Comparison of ENCODE assay signal across 31 cellular contexts in the genomic region with DNA sequence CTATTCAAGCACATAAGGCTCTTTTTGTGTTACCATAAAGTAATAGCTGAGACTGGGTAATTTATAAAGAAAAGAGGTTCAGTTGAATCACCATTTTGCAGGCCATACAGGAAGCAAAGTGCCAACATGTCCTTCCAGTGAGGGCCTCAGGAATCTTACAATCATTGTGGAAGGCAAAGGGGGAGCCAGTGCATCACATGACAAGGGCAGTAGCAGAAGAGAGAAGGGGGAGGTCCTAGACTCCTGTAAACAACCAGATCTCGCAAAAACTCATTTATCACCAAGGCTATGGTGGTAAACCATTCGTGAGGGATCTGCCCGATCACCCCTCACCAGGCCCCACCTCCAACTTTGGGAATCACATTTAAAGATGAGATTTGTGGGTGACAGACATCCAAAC. TPM values are rescaled to one million over a fixed set of nuclear protein-coding genes. Genes with fewer than 3 reads are reported as not detected.
"Had no signal": no experiment of that assay in that cellular context is flagged by ENCODE, and none has a peak within 500 bp of the region (broad histone marks: within the 10 kb centered on the region; RNA-seq: fewer than 3 reads in every experiment).

No MANE protein-coding gene starts in this region.

- FAIRE-seq: TTC549 had no signal

- ATAC-seq: activated CD4-positive, CD25-positive, alpha-beta regulatory T cell treated with anti-CD3 and anti-CD28 coated beads, Interleukin-2, amount 50 U/mL, for 24 hours; activated naive CD8-positive, alpha-beta T cell treated with anti-CD3 and anti-CD28 coated beads, Interleukin-2, amount 50 U/mL, for 24 hours; Panc1 had no signal

- H3K4me3 Mint-ChIP-seq: activated CD4-positive, alpha-beta memory T cell treated with anti-CD3 and anti-CD28 coated beads for 36 hours; activated naive CD4-positive, alpha-beta T cell treated with anti-CD3 and anti-CD28 coated beads, Interleukin-2, amount 10 ng/mL, durations not matched to agents 7 days and 5 days; activated naive CD8-positive, alpha-beta T cell; activated naive CD8-positive, alpha-beta T cell treated with anti-CD3 and anti-CD28 coated beads, Interleukin-2, amount 50 U/mL, for 24 hours; T-helper 1 cell treated with Interleukin-12 subunit alpha and Interleukin-12 subunit beta and Interleukin-4 antibody, amounts not matched to agents 30 μg/mL and 1 μg/mL, for 36 hours; T-helper 2 cell treated with Interferon-gamma antibody and Interleukin-4, amounts not matched to agents 5 μg/mL and 100 μg/mL, for 36 hours had no signal

- H3K27ac Mint-ChIP-seq: activated CD4-positive, alpha-beta memory T cell treated with anti-CD3 and anti-CD28 coated beads for 36 hours; activated naive CD4-positive, alpha-beta T cell treated with anti-CD3 and anti-CD28 coated beads, Interleukin-2, amount 10 ng/mL, durations not matched to agents 7 days and 5 days; activated naive CD8-positive, alpha-beta T cell; activated naive CD8-positive, alpha-beta T cell treated with anti-CD3 and anti-CD28 coated beads, Interleukin-2, amount 50 U/mL, for 24 hours; T-helper 1 cell treated with Interleukin-12 subunit alpha and Interleukin-12 subunit beta and Interleukin-4 antibody, amounts not matched to agents 30 μg/mL and 1 μg/mL, for 36 hours; T-helper 2 cell treated with Interferon-gamma antibody and Interleukin-4, amounts not matched to agents 5 μg/mL and 100 μg/mL, for 36 hours had no signal

- DNase-seq: activated CD4-positive, alpha-beta memory T cell treated with anti-CD3 and anti-CD28 coated beads for 36 hours; activated CD4-positive, alpha-beta T cell treated with anti-CD3 and anti-CD28 coated beads for 4 hours; activated CD4-positive, alpha-beta T cell treated with anti-CD3 and anti-CD28 coated beads, Interleukin-2, amount 50 U/mL, for 1 hour; activated CD8-positive, alpha-beta memory T cell treated with anti-CD3 and anti-CD28 coated beads, Interleukin-2, amount 50 U/mL, for 4 hours; activated effector memory CD4-positive, alpha-beta T cell treated with Interleukin-2 at 50 U/mL for 16 hours; activated naive CD4-positive, alpha-beta T cell treated with anti-CD3 and anti-CD28 coated beads, Interleukin-2, amount 10 ng/mL, durations not matched to agents 7 days and 5 days; activated naive CD8-positive, alpha-beta T cell treated with anti-CD3 and anti-CD28 coated beads, Interleukin-2, amount 50 U/mL, for 24 hours; activated T-cell treated with anti-CD3 and anti-CD28 coated beads, Interleukin-2, amount 50 U/mL, for 48 hours; anterior cingulate cortex; brain microvascular endothelial cell; central memory CD4-positive, alpha-beta T cell; NCI-H1105; NCI-H1417 treated with DMSO at 0.1 percent for 48 hours; NCI-H187 treated with DMSO at 0.1 percent for 48 hours; NCI-H2081; NCI-H2171 treated with DMSO at 0.1 percent for 48 hours; NCI-H446 treated with DMSO at 0.1 percent for 48 hours; NCI-H524; RPMI8226; SHP77 treated with DMSO at 0.1 percent for 48 hours; SK-N-SH had no signal

- H3K27me3 Mint-ChIP-seq: activated CD4-positive, alpha-beta memory T cell treated with anti-CD3 and anti-CD28 coated beads for 36 hours; activated naive CD4-positive, alpha-beta T cell treated with anti-CD3 and anti-CD28 coated beads, Interleukin-2, amount 10 ng/mL, durations not matched to agents 7 days and 5 days; activated naive CD8-positive, alpha-beta T cell; activated naive CD8-positive, alpha-beta T cell treated with anti-CD3 and anti-CD28 coated beads, Interleukin-2, amount 50 U/mL, for 24 hours had no signal

- H3K27ac ChIP-seq: brain microvascular endothelial cell, KMS-11, SJSA1 had no signal

- H3K9me3 ChIP-seq: SJSA1, SK-N-SH had no signal

- H3K36me3 ChIP-seq: brain microvascular endothelial cell, SJSA1 had no signal

- H3K36me3 Mint-ChIP-seq: activated CD4-positive, alpha-beta memory T cell treated with anti-CD3 and anti-CD28 coated beads for 36 hours; activated naive CD4-positive, alpha-beta T cell treated with anti-CD3 and anti-CD28 coated beads, Interleukin-2, amount 10 ng/mL, durations not matched to agents 7 days and 5 days; activated naive CD8-positive, alpha-beta T cell had no signal

- H3K9me3 Mint-ChIP-seq: activated CD4-positive, alpha-beta memory T cell treated with anti-CD3 and anti-CD28 coated beads for 36 hours; activated naive CD4-positive, alpha-beta T cell treated with anti-CD3 and anti-CD28 coated beads, Interleukin-2, amount 10 ng/mL, durations not matched to agents 7 days and 5 days; activated naive CD8-positive, alpha-beta T cell treated with anti-CD3 and anti-CD28 coated beads, Interleukin-2, amount 50 U/mL, for 24 hours; T-helper 1 cell treated with Interleukin-12 subunit alpha and Interleukin-12 subunit beta and Interleukin-4 antibody, amounts not matched to agents 30 μg/mL and 1 μg/mL, for 36 hours; T-helper 2 cell treated with Interferon-gamma antibody and Interleukin-4, amounts not matched to agents 5 μg/mL and 100 μg/mL, for 36 hours had no signal

- H3K4me1 Mint-ChIP-seq: activated naive CD4-positive, alpha-beta T cell treated with anti-CD3 and anti-CD28 coated beads, Interleukin-2, amount 10 ng/mL, durations not matched to agents 7 days and 5 days; activated naive CD8-positive, alpha-beta T cell treated with anti-CD3 and anti-CD28 coated beads, Interleukin-2, amount 50 U/mL, for 24 hours had no signal

- H3K4me3 ChIP-seq: SJSA1 had no signal

- H3K27me3 ChIP-seq: brain microvascular endothelial cell, SJSA1 had no signal

- H3K9ac ChIP-seq: KMS-11, SK-N-SH had no signal

- H3K4me2 ChIP-seq: KMS-11, SK-N-SH had no signal

- H3K4me1 ChIP-seq: SJSA1 had no signal

RNA-seq across cellular contexts. Expression of gene DSG4, which starts 16.7 kb away (rescaled TPM):
- total RNA-seq: activated CD4-positive, alpha-beta memory T cell treated with anti-CD3 and anti-CD28 coated beads for 36 hours; cerebellum; M059J; SJSA1 had no signal
- polyA plus RNA-seq: SK-N-SH had no signal

RNA-seq across cellular contexts. Expression of gene DSG3, which starts 54.3 kb away (rescaled TPM):
- total RNA-seq: activated CD4-positive, alpha-beta memory T cell treated with anti-CD3 and anti-CD28 coated beads for 36 hours; cerebellum; M059J; SJSA1 had no signal
